ENCODE assay signal across 8 cellular contexts in genomic region chr1:204213668-204214662, GRCh38. TPM values are rescaled to one million over a fixed set of nuclear protein-coding genes. Genes with fewer than 3 reads are reported as not detected.
DNase-seq lines count a peak whose midpoint lies in the region; ATAC-seq and TF ChIP-seq lines count a peak whose summit lies in the region.

Gene GOLT1A, minus strand, starts transcription at chr1:204213988. Its CDS starts 82 bp downstream, at chr1:204213906.

- H3K36me3 ChIP-seq in duodenal mucosa (ENCODE audit: control insufficient read depth in 1 of 2, insufficient read depth in 2 of 2, low read length in 2 of 2) = peaks cover 0 to under 1% of the 10 kb centered on the region in 2 donors
- H3K36me3 ChIP-seq in left lung = no peaks in the 10 kb centered on the region

- TF ChIP-seq POLR2A in NB4 (IDR thresholded peaks at IDR 0.05; ENCODE audit: extremely low read depth, insufficient read length) = no peak

- H3K4me1 ChIP-seq in duodenal mucosa (ENCODE audit: control insufficient read depth in 1 of 2, insufficient read depth in 2 of 2, low read length in 2 of 2) (peaks cover 8 to 12% of the 10 kb centered on the region in 2 donors), left lung (peaks cover 7% of the 10 kb centered on the region in 2 donors)

- no peaks in the 10 kb centered on the region for H3K27me3 ChIP-seq in duodenal mucosa (ENCODE audit: control insufficient read depth in 1 of 2, insufficient read depth in 2 of 2, low read length in 2 of 2)
- H3K27me3 ChIP-seq in left lung = peaks cover 0 to 10% of the 10 kb centered on the region in 2 donors

- ATAC-seq in GM21619 (IDR thresholded peaks at IDR 0.05; ENCODE audit: unreplicated experiment) (peak; percentile 78), left lung (peak; percentile 98)

- no peaks in the 10 kb centered on the region for H3K9me3 ChIP-seq in duodenal mucosa (ENCODE audit: control insufficient read depth in 1 of 2, low read length in 2 of 2)
- no peaks in the 10 kb centered on the region for H3K9me3 ChIP-seq in left lung

- intact Hi-C loops in left lung (cut with DNase I) = loop anchor here in 1 of 2 donors (5.0 kb wide), 1 partner anchor 153 kb away; no protein-coding TSS in a partner anchor

- H3K27ac ChIP-seq in C4-2B = peak within 1 kb of the TSS; percentile 64
- H3K27ac ChIP-seq in duodenal mucosa (ENCODE audit: low read depth, low read length) = peak within 1 kb of the TSS; percentile 11
- no peak within 1 kb of the TSS for H3K27ac ChIP-seq in left lung

- TF ChIP-seq CTCF in C4-2B (conservative IDR thresholded peaks at IDR 0.05) (peak; percentile 93), NB4 (IDR thresholded peaks at IDR 0.05; ENCODE audit: low read depth, low read length) (peak; percentile 46), left lung (IDR thresholded peaks at IDR 0.05) (peak; percentile 45 to 47)

- DNase-seq in NB4 (ENCODE audit: low read depth) = peak; percentile 56
- peak; percentile 41 to 42 for DNase-seq in activated CD4-positive, alpha-beta T cell treated with anti-CD3 and anti-CD28 coated beads for 4 hours
- peak; percentile 83 to 90 for DNase-seq in left lung
- DNase-seq in stimulated activated CD4-positive, alpha-beta T cell treated with anti-CD3 and anti-CD28 coated beads, Interleukin-2, amount 100 ng/mL, for 48 hours = peak; percentile 19 to 44
- DNase-seq in GOT3 (lab: John Stamatoyannopoulos, UW) = no peak

- H3K4me3 ChIP-seq in NB4 (ENCODE audit: low read depth, low read length) (no peak within 1 kb of the TSS), duodenal mucosa (ENCODE audit: low read depth in 1 of 2, low read length in 2 of 2) (peak within 1 kb of the TSS; percentile 63 to 69), left lung (peak within 1 kb of the TSS; percentile 19 to 38)

- H3K9ac ChIP-seq in duodenal mucosa (ENCODE audit: low read depth in 1 of 2, low read length in 2 of 2) = peak within 1 kb of the TSS; percentile 59 to 65

RNA-seq across cellular contexts. Expression of gene GOLT1A, which starts in this region (rescaled TPM):
- 10 to 100 TPM in 1 of 2 donors, 1 to 10 TPM in 1; 9.5 to 22.6 TPM for total RNA-seq in left lung

Comparison
In these comparisons a context has a peak if more than half of its experiments do, and no peak if none do; other contexts are left out.
1. H3K27ac ChIP-seq: peak in C4-2B (single experiment) and duodenal mucosa (single experiment); none in left lung (0 of 2).
2. Peak in every context shown above with its lines, with median percentiles within 50 percentile points of each other: CTCF ChIP-seq.